In genomic region chr9:134627417-134628353, GRCh38 we compare ENCODE assay signal across 19 cellular contexts. TPM values are rescaled to one million over a fixed set of nuclear protein-coding genes. Genes with fewer than 3 reads are reported as not detected.
A peak's percentile ranks its signal among the peaks of the same experiment; 100 is the strongest.
DNase-seq lines count a peak whose midpoint lies in the region; ATAC-seq, FAIRE-seq and TF ChIP-seq lines count a peak whose summit lies in the region.
"Had no signal": no experiment of that assay in that cellular context is flagged by ENCODE, and none has a peak within 500 bp of the region (broad histone marks: within the 10 kb centered on the region; RNA-seq: fewer than 3 reads in every experiment).

No MANE protein-coding gene starts in this region.

- no peaks in the 10 kb centered on the region for H3K9me3 Mint-ChIP-seq in activated CD4-positive, alpha-beta T cell treated with anti-CD3 and anti-CD28 coated beads, Interleukin-2, amount 10 ng/mL, durations not matched to agents 7 days and 5 days
- H3K9me3 Mint-ChIP-seq in Calu3 (ENCODE audit: low read depth, unreplicated experiment): no peaks in the 10 kb centered on the region
- H3K9me3 Mint-ChIP-seq: activated T-helper 1 cell treated with anti-CD3 and anti-CD28 coated beads, Interleukin-12 subunit alpha, Interleukin-12 subunit beta, Interleukin-2, Interleukin-4 antibody, amounts not matched to agents 30 ng/mL and 10 ng/mL and 1 ng/mL, durations not matched to agents 14 hours and 24 hours and 36 hours; GM23338; IgD-negative memory B cell; stimulated activated naive B cell treated with anti-CD40 and anti-IgM and Interleukin-4, amounts not matched to agents 10 μg/mL and 1 μg/mL and 100 μg/mL, for 72 hours had no signal

- no peak overlapping the region for H3K27ac Mint-ChIP-seq in activated CD4-positive, alpha-beta T cell treated with anti-CD3 and anti-CD28 coated beads, Interleukin-2, amount 10 ng/mL, durations not matched to agents 7 days and 5 days
- H3K27ac Mint-ChIP-seq in Calu3 (ENCODE audit: unreplicated experiment): no peak overlapping the region
- H3K27ac Mint-ChIP-seq: activated T-helper 1 cell treated with anti-CD3 and anti-CD28 coated beads, Interleukin-12 subunit alpha, Interleukin-12 subunit beta, Interleukin-2, Interleukin-4 antibody, amounts not matched to agents 30 ng/mL and 10 ng/mL and 1 ng/mL, durations not matched to agents 14 hours and 24 hours and 36 hours; GM23338; IgD-negative memory B cell; naive thymus-derived CD4-positive, alpha-beta T cell; stimulated activated naive B cell treated with anti-CD40 and anti-IgM and Interleukin-4, amounts not matched to agents 10 μg/mL and 1 μg/mL and 100 μg/mL, for 72 hours had no signal

- H3K27me3 ChIP-seq in right cardiac atrium (ENCODE audit: control insufficient read depth, insufficient read depth): no peaks in the 10 kb centered on the region
- peaks cover 0 to 15% (median 0%) of the 10 kb centered on the region in 7 donors for H3K27me3 ChIP-seq in heart right ventricle
- H3K27me3 ChIP-seq in adrenal gland: no peaks in the 10 kb centered on the region
- peaks cover 0 to 4% (median 0%) of the 10 kb centered on the region in 3 experiments for H3K27me3 ChIP-seq in neuronal stem cell (ENCODE audit: control insufficient read depth in 3 of 3, insufficient read depth in 3 of 3, low read depth in 1 of 3, low read length in 3 of 3)
- H3K27me3 ChIP-seq in small intestine (ENCODE audit: control insufficient read depth in 2 of 2, insufficient read depth in 2 of 2, low read length in 2 of 2): no peaks in the 10 kb centered on the region
- H3K27me3 ChIP-seq: thyroid gland had no signal

- H3K36me3 ChIP-seq in heart right ventricle (no peaks in the 10 kb centered on the region), adrenal gland (replicated peaks in 1 of 2) (no peaks in the 10 kb centered on the region), neuronal stem cell (replicated peaks in 1 of 2; ENCODE audit: control insufficient read depth in 2 of 2, insufficient read depth in 2 of 2, low read length in 2 of 2) (no peaks in the 10 kb centered on the region), small intestine (ENCODE audit: control insufficient read depth in 2 of 2, insufficient read depth in 2 of 2, low read length in 2 of 2) (no peaks in the 10 kb centered on the region)
- H3K36me3 ChIP-seq: esophagus muscularis mucosa, thyroid gland had no signal

- no peak overlapping the region for H3K23ac ChIP-seq in neuronal stem cell (ENCODE audit: low read depth, low read length, poor library complexity)

- H2BK120ac ChIP-seq in neuronal stem cell (ENCODE audit: low read depth, low read length): no peak overlapping the region

- H3K4ac ChIP-seq in neuronal stem cell (ENCODE audit: low read length): no peak overlapping the region

- H3K9me3 ChIP-seq in right cardiac atrium (ENCODE audit: control insufficient read depth, low read length): no peaks in the 10 kb centered on the region
- H3K9me3 ChIP-seq in heart right ventricle: no peaks in the 10 kb centered on the region
- H3K9me3 ChIP-seq in adrenal gland (replicated peaks in 1 of 3): no peaks in the 10 kb centered on the region
- H3K9me3 ChIP-seq in neuronal stem cell (replicated peaks in 1 of 2; ENCODE audit: control insufficient read depth in 2 of 2, insufficient read depth in 1 of 2, low read depth in 1 of 2, low read length in 2 of 2): no peaks in the 10 kb centered on the region
- no peaks in the 10 kb centered on the region for H3K9me3 ChIP-seq in small intestine (ENCODE audit: control insufficient read depth, low read depth)
- H3K9me3 ChIP-seq: esophagus muscularis mucosa, psoas muscle, thyroid gland had no signal

- BruUV-seq in Calu3 (replicated peaks; lab: Mats Ljungman, UMichigan): no TSS peak

- no peaks in the 10 kb centered on the region for H3K4me1 ChIP-seq in right cardiac atrium (ENCODE audit: control insufficient read depth, insufficient read depth, low read length)
- H3K4me1 ChIP-seq in heart right ventricle: peaks cover 0 to 5% (median 0%) of the 10 kb centered on the region in 9 donors
- no peaks in the 10 kb centered on the region for H3K4me1 ChIP-seq in adrenal gland (replicated peaks in 1 of 2)
- H3K4me1 ChIP-seq in neuronal stem cell (ENCODE audit: control insufficient read depth in 2 of 2, insufficient read depth in 1 of 2, low read depth in 1 of 2, low read length in 2 of 2): peaks cover 0 to 11% of the 10 kb centered on the region in 2 donors
- no peaks in the 10 kb centered on the region for H3K4me1 ChIP-seq in small intestine (ENCODE audit: control insufficient read depth in 2 of 2, insufficient read depth in 1 of 2, low read depth in 1 of 2, low read length in 1 of 2)
- H3K4me1 ChIP-seq: esophagus muscularis mucosa, psoas muscle, thyroid gland had no signal

- H4K91ac ChIP-seq in neuronal stem cell (ENCODE audit: low read depth, low read length, poor library complexity): no peak overlapping the region

- H3K14ac ChIP-seq in neuronal stem cell (ENCODE audit: low read length): no peak overlapping the region

- intact Hi-C loops in right cardiac atrium (cut with DNase I): no loop called here
- intact Hi-C loops in heart right ventricle (cut with DNase I): no loop called here
- intact Hi-C loops in adrenal gland (cut with DNase I): no loop called here
- intact Hi-C loops in Calu3 (cut with micrococcal nuclease; ENCODE audit: unreplicated experiment): no loop called here

- FAIRE-seq in small intestine (lab: Jason Lieb, UNC): no peak

- TF ChIP-seq CTCF in heart right ventricle (IDR thresholded peaks at IDR 0.05) (no peak), adrenal gland (IDR thresholded peaks at IDR 0.05) (no peak), Calu3 (IDR thresholded peaks at IDR 0.05; ENCODE audit: unreplicated experiment) (no peak)

- H3K4me3 Mint-ChIP-seq in activated CD4-positive, alpha-beta T cell treated with anti-CD3 and anti-CD28 coated beads, Interleukin-2, amount 10 ng/mL, durations not matched to agents 7 days and 5 days: no peak overlapping the region
- no peak overlapping the region for H3K4me3 Mint-ChIP-seq in Calu3 (ENCODE audit: low read depth, unreplicated experiment)
- H3K4me3 Mint-ChIP-seq: activated T-helper 1 cell treated with anti-CD3 and anti-CD28 coated beads, Interleukin-12 subunit alpha, Interleukin-12 subunit beta, Interleukin-2, Interleukin-4 antibody, amounts not matched to agents 30 ng/mL and 10 ng/mL and 1 ng/mL, durations not matched to agents 14 hours and 24 hours and 36 hours; GM23338; IgD-negative memory B cell; naive thymus-derived CD4-positive, alpha-beta T cell; stimulated activated naive B cell treated with anti-CD40 and anti-IgM and Interleukin-4, amounts not matched to agents 10 μg/mL and 1 μg/mL and 100 μg/mL, for 72 hours had no signal

- TF ChIP-seq POLR2A in adrenal gland (IDR thresholded peaks at IDR 0.05): no peak

- H4K8ac ChIP-seq in neuronal stem cell (ENCODE audit: low read depth, low read length): no peak overlapping the region

- no peak overlapping the region for H2BK5ac ChIP-seq in neuronal stem cell (ENCODE audit: low read length)

- H3K27me3 Mint-ChIP-seq in activated CD4-positive, alpha-beta T cell treated with anti-CD3 and anti-CD28 coated beads, Interleukin-2, amount 10 ng/mL, durations not matched to agents 7 days and 5 days: no peaks in the 10 kb centered on the region
- H3K27me3 Mint-ChIP-seq in Calu3 (ENCODE audit: unreplicated experiment): peaks cover 37% of the 10 kb centered on the region

- H2BK15ac ChIP-seq in neuronal stem cell (ENCODE audit: low read length): peak overlapping the region; percentile 19

- H3K18ac ChIP-seq in neuronal stem cell (ENCODE audit: low read length): peak overlapping the region; percentile 72

- no peak overlapping the region for H3K4me2 ChIP-seq in neuronal stem cell (ENCODE audit: insufficient read depth, low read length, poor library complexity, severe bottlenecking)
- H3K4me2 ChIP-seq: GM23338 had no signal

- peak overlapping the region; percentile 24 for H2BK12ac ChIP-seq in neuronal stem cell (ENCODE audit: low read length)

- no peak overlapping the region for H2AFZ ChIP-seq in neuronal stem cell (ENCODE audit: low read length)
- H2AFZ ChIP-seq: GM23338 had no signal

- H3K4me3 ChIP-seq in right cardiac atrium (ENCODE audit: low read length) (no peak overlapping the region), heart right ventricle (no peak overlapping the region), adrenal gland (no peak overlapping the region), neuronal stem cell (ENCODE audit: low read length in 2 of 2) (no peak overlapping the region), small intestine (ENCODE audit: low read depth in 1 of 2, low read length in 2 of 2) (no peak overlapping the region)
- H3K4me3 ChIP-seq: esophagus muscularis mucosa, GM23338, psoas muscle, thyroid gland had no signal

- CTCF ChIA-PET in activated CD4-positive, alpha-beta T cell treated with anti-CD3 and anti-CD28 coated beads, Interleukin-2, amount 10 ng/mL, durations not matched to agents 7 days and 5 days (lab: Charles Lee): interaction anchor here (0.6 kb wide), 1 partner anchor 235 kb away, joined by 3 read pairs; no protein-coding TSS in a partner anchor
- CTCF ChIA-PET in Calu3 (lab: Charles Lee): interaction anchor here (0.6 kb wide), 1 partner anchor 1078 kb away, joined by 4 read pairs; no protein-coding TSS in a partner anchor

- POLR2A ChIA-PET in activated CD4-positive, alpha-beta T cell treated with anti-CD3 and anti-CD28 coated beads, Interleukin-2, amount 10 ng/mL, durations not matched to agents 7 days and 5 days (lab: Charles Lee): no interaction called here

- H3K79me1 ChIP-seq in neuronal stem cell (ENCODE audit: low read depth, low read length): no peaks in the 10 kb centered on the region

- H3K4me1 Mint-ChIP-seq in activated CD4-positive, alpha-beta T cell treated with anti-CD3 and anti-CD28 coated beads, Interleukin-2, amount 10 ng/mL, durations not matched to agents 7 days and 5 days: no peaks in the 10 kb centered on the region
- H3K4me1 Mint-ChIP-seq in Calu3 (ENCODE audit: low read depth, unreplicated experiment): no peaks in the 10 kb centered on the region
- H3K4me1 Mint-ChIP-seq: naive thymus-derived CD4-positive, alpha-beta T cell; stimulated activated naive B cell treated with anti-CD40 and anti-IgM and Interleukin-4, amounts not matched to agents 10 μg/mL and 1 μg/mL and 100 μg/mL, for 72 hours had no signal

- ATAC-seq in right cardiac atrium (no peak), heart right ventricle (no peak)
- ATAC-seq: GM23338; naive thymus-derived CD4-positive, alpha-beta T cell; psoas muscle; stimulated activated naive B cell treated with anti-CD40 and anti-IgM and Interleukin-4, amounts not matched to agents 10 μg/mL and 1 μg/mL and 100 μg/mL, for 72 hours had no signal

- peak overlapping the region; percentile 44 for H2AK5ac ChIP-seq in neuronal stem cell (ENCODE audit: low read depth, low read length)

- DNase-seq in right cardiac atrium (peak; percentile 10 to 41 (median 31)), heart right ventricle (no peak), adrenal gland (peak in 5 of 7 donors; percentile 4 to 39 (median 10)), neuronal stem cell (ENCODE audit: low spot score) (no peak), Calu3 (no peak), small intestine (no peak), NCI-H510A treated with DMSO at 0.1 percent for 48 hours (lab: John Stamatoyannopoulos, UW) (no peak)
- DNase-seq in activated CD4-positive, alpha-beta T cell treated with anti-CD3 and anti-CD28 coated beads, Interleukin-2, amount 10 ng/mL, durations not matched to agents 7 days and 5 days: no peak
- DNase-seq: central memory CD4-positive, alpha-beta T cell; naive thymus-derived CD4-positive, alpha-beta T cell; NCI-H1694 treated with DMSO at 0.1 percent for 48 hours; NCI-H345; psoas muscle; stimulated activated naive B cell treated with anti-CD40 and anti-IgM and Interleukin-4, amounts not matched to agents 10 μg/mL and 1 μg/mL and 100 μg/mL, for 72 hours; thyroid gland had no signal

- peak overlapping the region; percentile 64 for H3K9ac ChIP-seq in neuronal stem cell (ENCODE audit: low read depth, low read length, poor library complexity)

- WGBS in right cardiac atrium: 84% methylated on average over 39 of the region's 39 CpGs
- WGBS in heart right ventricle, 2 donors: 90% methylated on average over 39 of the region's 39 CpGs
- 79 to 91% (median 87%) methylated on average over 37 to 39 of the region's 39 CpGs for WGBS in adrenal gland, 4 donors
- WGBS in neuronal stem cell (ENCODE audit: extremely low coverage in 2 of 2, insufficient read length in 2 of 2, insufficient replicate concordance in 1 of 2), 2 donors: no CpG with 5 or more reads among the region's 39 CpGs
- 79 to 85% (median 84%) methylated on average over 39 of the region's 39 CpGs for WGBS in small intestine, 3 donors

- H3K36me3 Mint-ChIP-seq in activated CD4-positive, alpha-beta T cell treated with anti-CD3 and anti-CD28 coated beads, Interleukin-2, amount 10 ng/mL, durations not matched to agents 7 days and 5 days (ENCODE audit: low read depth): no peaks in the 10 kb centered on the region
- no peaks in the 10 kb centered on the region for H3K36me3 Mint-ChIP-seq in Calu3 (ENCODE audit: insufficient read depth, unreplicated experiment)
- H3K36me3 Mint-ChIP-seq: IgD-negative memory B cell; naive thymus-derived CD4-positive, alpha-beta T cell; stimulated activated naive B cell treated with anti-CD40 and anti-IgM and Interleukin-4, amounts not matched to agents 10 μg/mL and 1 μg/mL and 100 μg/mL, for 72 hours had no signal

- H3K27ac ChIP-seq in right cardiac atrium (ENCODE audit: low read length) (no peak overlapping the region), heart right ventricle (no peak overlapping the region), adrenal gland (no peak overlapping the region), neuronal stem cell (replicated peaks; ENCODE audit: low read length) (no peak overlapping the region), small intestine (ENCODE audit: low read depth in 1 of 2, low read length in 1 of 2) (no peak overlapping the region)
- H3K27ac ChIP-seq: esophagus muscularis mucosa, psoas muscle, thyroid gland had no signal

RNA-seq across cellular contexts. Expression of gene COL5A1, which starts 13.9 kb away (rescaled TPM):
- total RNA-seq in right cardiac atrium (10 to 100 TPM; 16.0 to 35.8 (median 26.1) TPM), heart right ventricle (10 to 100 TPM in 7 of 10 donors, 1 to 10 TPM in 3; 8.1 to 60.0 (median 12.2) TPM), adrenal gland (10 to 100 TPM; 15.2 to 45.5 (median 32.5) TPM), Calu3 (2022) (not detected in 2 replicates)
- polyA plus RNA-seq in right cardiac atrium (15.4 TPM), heart right ventricle (10 to 100 TPM; 13.8 to 19.7 TPM), adrenal gland (10 to 100 TPM in 2 of 3 donors, 1 to 10 TPM in 1; 3.5 to 44.3 (median 14.1) TPM), small intestine (1 to 10 TPM in 2 of 3 donors, under 1 TPM in 1; 0.22 to 9.5 (median 1.4) TPM)
- polyA plus RNA-seq in neuronal stem cell (2013, experiment 1 of 2): 10.1 TPM
- 10.2 TPM for polyA plus RNA-seq in neuronal stem cell (2013, experiment 2 of 2)
- total RNA-seq in activated CD4-positive, alpha-beta T cell treated with anti-CD3 and anti-CD28 coated beads, Interleukin-2, amount 10 ng/mL, durations not matched to agents 7 days and 5 days: under 1 TPM; 0.15 to 0.30 TPM
- total RNA-seq: activated T-helper 1 cell treated with anti-CD3 and anti-CD28 coated beads, Interleukin-12 subunit alpha, Interleukin-12 subunit beta, Interleukin-2, Interleukin-4 antibody, amounts not matched to agents 30 ng/mL and 10 ng/mL and 1 ng/mL, durations not matched to agents 14 hours and 24 hours and 36 hours had no signal
- polyA plus RNA-seq: IgD-negative memory B cell; naive thymus-derived CD4-positive, alpha-beta T cell had no signal

Comparison
In these comparisons a context has a peak if more than half of its experiments do, and no peak if none do; other contexts are left out.
1. DNase-seq: peak in right cardiac atrium (3 of 3) and adrenal gland (5 of 7); none in heart right ventricle (0 of 2), neuronal stem cell (single experiment), activated CD4-positive, alpha-beta T cell treated with anti-CD3 and anti-CD28 coated beads, Interleukin-2, amount 10 ng/mL, durations not matched to agents 7 days and 5 days (single experiment), Calu3 (single experiment), small intestine (single experiment) and NCI-H510A treated with DMSO at 0.1 percent for 48 hours (single experiment).